ENCODE assay signal across 8 cellular contexts in the genomic region with DNA sequence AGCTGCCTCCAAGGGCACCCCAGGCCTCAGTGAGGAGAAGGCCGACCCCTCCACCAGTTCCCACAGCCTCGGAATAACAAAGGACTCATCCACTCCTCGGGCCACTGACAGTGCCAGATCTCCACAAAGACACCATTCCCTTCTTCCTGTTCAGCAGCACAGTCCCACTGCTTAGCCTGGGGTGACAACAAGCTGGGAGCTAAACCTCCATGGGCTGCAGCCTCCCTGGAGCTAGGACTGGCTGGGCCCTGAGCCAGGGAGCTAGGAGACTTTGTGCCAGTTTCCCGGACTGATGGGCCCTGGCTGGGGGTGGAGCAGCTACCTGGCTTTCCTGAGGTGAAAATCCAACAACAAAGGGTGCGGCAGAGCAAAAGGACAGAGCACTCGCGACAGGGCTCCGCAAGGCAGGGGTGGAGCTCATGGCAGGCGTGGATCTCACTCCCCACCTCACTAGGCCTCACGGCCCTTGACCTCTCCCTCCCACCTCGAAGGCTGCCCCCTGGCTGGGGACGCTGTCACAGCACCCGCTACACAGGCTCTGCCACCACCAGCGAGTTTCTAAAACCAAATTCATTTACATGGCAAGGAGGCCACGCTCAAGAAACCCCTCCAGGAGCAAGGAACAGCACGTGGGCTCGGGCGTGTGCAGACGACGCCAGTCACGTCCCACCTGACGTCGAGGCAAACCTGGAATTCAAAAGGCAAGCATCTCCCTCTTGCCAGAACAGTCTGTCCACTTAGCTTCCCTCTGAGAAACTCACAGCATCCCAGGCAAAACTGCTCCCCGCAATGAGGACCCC. TPM values are rescaled to one million over a fixed set of nuclear protein-coding genes. Genes with fewer than 3 reads are reported as not detected.
DNase-seq lines count a peak whose midpoint lies in the region; TF ChIP-seq lines count a peak whose summit lies in the region.

No MANE protein-coding gene starts in this region.

- H3K27ac Mint-ChIP-seq in endodermal cell: peak overlapping the region; percentile 90

- H3K27me3 ChIP-seq in PC-9 (ENCODE audit: insufficient read depth, low read depth) (no peaks in the 10 kb centered on the region), endodermal cell (ENCODE audit: control insufficient read depth, insufficient read depth, low read length, poor library complexity, severe bottlenecking) (no peaks in the 10 kb centered on the region)

- no peak overlapping the region for H2AFZ ChIP-seq in PC-9

- H3K4me2 ChIP-seq in PC-9: no peak overlapping the region

- H3K79me2 ChIP-seq in PC-9 (ENCODE audit: low read depth): peaks cover 15% of the 10 kb centered on the region

- H3K36me3 ChIP-seq in PC-9 (ENCODE audit: low read depth): no peaks in the 10 kb centered on the region
- H3K36me3 ChIP-seq in endodermal cell (ENCODE audit: control insufficient read depth, insufficient read depth, low read length): peaks cover 4% of the 10 kb centered on the region

- CTCF ChIA-PET in PC-9 (lab: Charles Lee): interaction anchor here (0.7 kb wide), 1 partner anchor 89 kb away, joined by 6 read pairs; no protein-coding TSS in a partner anchor

- POLR2A ChIA-PET in PC-9 (lab: Charles Lee; ENCODE audit: unreplicated experiment): interaction anchor here (0.6 kb wide), 1 partner anchor 325 kb away, joined by 4 read pairs; a partner anchor contains a TSS

- peaks cover 24% of the 10 kb centered on the region for H3K4me1 Mint-ChIP-seq in endodermal cell

- 81 to 83% methylated on average over 22 to 24 of the region's 24 CpGs for WGBS in endodermal cell (ENCODE audit: insufficient coverage in 1 of 2, insufficient read length in 1 of 2), 2 experiments

- H3K9me3 ChIP-seq in PC-9 (ENCODE audit: insufficient read depth, low read depth) (no peaks in the 10 kb centered on the region), endodermal cell (ENCODE audit: control insufficient read depth, low read length) (no peaks in the 10 kb centered on the region)

- DNase-seq in activated effector memory CD4-positive, alpha-beta T cell treated with anti-CD3 and anti-CD28 coated beads, Interleukin-2, amount 50 U/mL, for 16 hours: peak; percentile 83
- DNase-seq in activated effector memory CD4-positive, alpha-beta T cell treated with Interleukin-2 at 50 U/mL for 16 hours: no peak
- DNase-seq in PC-9 (peak in 1 of 2 experiments; percentile 11), endodermal cell (peak; percentile 78), pons (ENCODE audit: low spot score) (peak; percentile 22), NCI-H446 treated with DMSO at 0.1 percent for 48 hours (lab: John Stamatoyannopoulos, UW) (no peak), AG08395 (ENCODE audit: low spot score) (no peak), islet precursor cell (no peak)

- intact Hi-C loops in PC-9 (cut with micrococcal nuclease; ENCODE audit: unreplicated experiment): no loop called here

- H3K4me3 ChIP-seq in PC-9 (no peak overlapping the region), endodermal cell (ENCODE audit: low read length) (no peak overlapping the region)

- TF ChIP-seq CTCF in PC-9 (conservative IDR thresholded peaks at IDR 0.05) (peak; percentile 35; the same call in 1 of the 2 replicates), endodermal cell (conservative IDR thresholded peaks at IDR 0.05) (peak; percentile 67)

- no peak overlapping the region for H3K27ac ChIP-seq in PC-9
- no peak overlapping the region for H3K27ac ChIP-seq in endodermal cell (ENCODE audit: low read depth, low read length)

- BruUV-seq in PC-9 (replicated peaks; lab: Mats Ljungman, UMichigan): no TSS peak

- no peaks in the 10 kb centered on the region for H3K9me2 ChIP-seq in PC-9 (ENCODE audit: insufficient read depth)

- H3F3A ChIP-seq in PC-9 (ENCODE audit: insufficient read depth, low read depth): no peaks in the 10 kb centered on the region; the same call in 1 of the 2 replicates

- no peaks in the 10 kb centered on the region for H4K20me1 ChIP-seq in PC-9 (ENCODE audit: insufficient read depth)

- no peaks in the 10 kb centered on the region for H3K4me1 ChIP-seq in PC-9 (replicated peaks; ENCODE audit: insufficient read depth)
- no peaks in the 10 kb centered on the region for H3K4me1 ChIP-seq in endodermal cell (ENCODE audit: control insufficient read depth, insufficient read depth, low read length)

- peaks cover 25% of the 10 kb centered on the region for H3K36me3 Mint-ChIP-seq in endodermal cell (ENCODE audit: low read depth)

- no peak overlapping the region for H3K9ac ChIP-seq in endodermal cell (ENCODE audit: extremely low read depth, low read length, poor library complexity, severe bottlenecking)

- no peaks in the 10 kb centered on the region for H3K9me3 Mint-ChIP-seq in endodermal cell

- H3K4me3 Mint-ChIP-seq in endodermal cell: no peak overlapping the region

- no peaks in the 10 kb centered on the region for H3K27me3 Mint-ChIP-seq in endodermal cell (ENCODE audit: insufficient read depth)

RNA-seq across cellular contexts. Expression of a gene that starts 13.8 kb away (rescaled TPM):
- 55.4 and 63.7 TPM in 2 replicates for total RNA-seq in PC-9 (2021)
- 10 to 100 TPM; 51.2 to 56.9 TPM for total RNA-seq in endodermal cell
- 75.3 TPM for polyA plus RNA-seq in endodermal cell (2013, experiment 1 of 2)
- 64.2 TPM for polyA plus RNA-seq in endodermal cell (2013, experiment 2 of 2)

RNA-seq across cellular contexts. Expression of a gene that starts 20.0 kb away (rescaled TPM):
- 21.2 and 22.5 TPM in 2 replicates for total RNA-seq in PC-9 (2021)
- total RNA-seq in endodermal cell: 10 to 100 TPM; 31.8 to 33.6 TPM
- polyA plus RNA-seq in endodermal cell (2013, experiment 1 of 2): 42.7 TPM
- 37.7 TPM for polyA plus RNA-seq in endodermal cell (2013, experiment 2 of 2)

RNA-seq across cellular contexts. Expression of a gene that starts 45.4 kb away (rescaled TPM):
- total RNA-seq in PC-9 (2021) (36.2 and 42.2 TPM in 2 replicates), endodermal cell (10 to 100 TPM; 61.0 to 62.1 TPM)
- polyA plus RNA-seq in endodermal cell (2013, experiment 1 of 2): 43.3 TPM
- polyA plus RNA-seq in endodermal cell (2013, experiment 2 of 2): 36.0 TPM

RNA-seq across cellular contexts. Expression of a gene that starts 46.8 kb away (rescaled TPM):
- total RNA-seq in PC-9 (2021) (4.6 and 4.9 TPM in 2 replicates), endodermal cell (10 to 100 TPM; 14.7 to 19.9 TPM)
- polyA plus RNA-seq in endodermal cell (2013, experiment 1 of 2): 10.1 TPM
- 10.4 TPM for polyA plus RNA-seq in endodermal cell (2013, experiment 2 of 2)

Comparison
In these comparisons a context has a peak if more than half of its experiments do, and no peak if none do; other contexts are left out.
1. DNase-seq: peak in activated effector memory CD4-positive, alpha-beta T cell treated with anti-CD3 and anti-CD28 coated beads, Interleukin-2, amount 50 U/mL, for 16 hours (single experiment), endodermal cell (single experiment) and pons (single experiment); none in activated effector memory CD4-positive, alpha-beta T cell treated with Interleukin-2 at 50 U/mL for 16 hours (single experiment), NCI-H446 treated with DMSO at 0.1 percent for 48 hours (single experiment), AG08395 (single experiment) and islet precursor cell (single experiment).